ENCODE assay signal across 8 cellular contexts in the genomic region with DNA sequence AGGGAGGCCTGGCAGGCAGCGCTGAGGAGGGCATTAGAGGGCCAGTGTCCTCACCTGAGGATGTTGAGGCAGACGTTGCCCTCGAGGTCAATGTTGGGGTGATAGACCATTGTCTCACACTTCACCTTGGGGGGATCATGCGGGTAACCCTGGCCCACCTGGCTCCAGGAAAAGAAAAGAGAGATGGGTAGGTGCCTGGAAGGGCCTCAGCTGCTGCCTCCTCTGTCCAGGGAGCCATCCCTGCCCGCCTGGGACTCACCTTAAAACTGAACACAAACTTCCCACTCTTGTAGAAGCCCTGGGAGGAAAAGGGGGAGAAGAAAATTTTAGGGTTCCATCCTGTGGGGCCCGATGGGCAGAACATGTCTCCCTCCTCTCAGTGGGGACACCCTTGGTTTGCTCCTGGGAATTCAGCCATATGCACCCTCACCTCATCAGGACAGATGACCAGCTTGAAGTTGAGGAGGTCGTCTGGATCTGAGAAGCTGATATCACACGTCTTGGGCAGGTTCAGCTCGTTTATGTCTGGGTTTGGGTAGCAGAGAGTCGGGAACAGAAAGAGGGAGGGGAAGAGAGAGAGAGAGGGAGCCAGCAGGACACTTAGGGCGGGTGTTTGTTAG. TPM values are rescaled to one million over a fixed set of nuclear protein-coding genes. Genes with fewer than 3 reads are reported as not detected.
A peak's percentile ranks its signal among the peaks of the same experiment; 100 is the strongest.
DNase-seq lines count a peak whose midpoint lies in the region; ATAC-seq and TF ChIP-seq lines count a peak whose summit lies in the region.

No MANE protein-coding gene starts in this region.

- peaks cover 59% of the 10 kb centered on the region for H3K79me2 ChIP-seq in GM23248 (ENCODE audit: insufficient read depth)

- DNase-seq in GM23248 (no peak), fibroblast of mammary gland (ENCODE audit: low read depth) (no peak), skeletal muscle cell (ENCODE audit: low read depth) (no peak), HUDEP-2 (lab: John Stamatoyannopoulos, UW; ENCODE audit: unreplicated experiment in 76 of 76) (no peak)

- H3K9me3 ChIP-seq in GM23248 (ENCODE audit: low read depth) = no peaks in the 10 kb centered on the region

- no peak overlapping the region for H2AFZ ChIP-seq in GM23248

- H3K27me3 ChIP-seq in GM23248 (replicated peaks; ENCODE audit: insufficient read depth) = no peaks in the 10 kb centered on the region

- H3K4me3 ChIP-seq in GM23248 (peak overlapping the region; percentile 83), fibroblast of mammary gland (ENCODE audit: control insufficient read depth, low read depth, low read length) (peak overlapping the region; percentile 91), skeletal muscle cell (ENCODE audit: low read depth, low read length) (peak overlapping the region; percentile 58)

- H3K27ac ChIP-seq in GM23248 (peak overlapping the region; percentile 96), VCaP (peak overlapping the region; percentile 100)

- peaks cover 48% of the 10 kb centered on the region for H3F3A ChIP-seq in GM23248 (ENCODE audit: insufficient read depth)

- H4K20me1 ChIP-seq in GM23248 (ENCODE audit: insufficient read depth) = no peaks in the 10 kb centered on the region

- ATAC-seq in HG03571 (IDR thresholded peaks at IDR 0.05; ENCODE audit: unreplicated experiment) = no peak
- no peak for ATAC-seq in HG03457 (IDR thresholded peaks at IDR 0.05; ENCODE audit: unreplicated experiment)
- ATAC-seq in HG03097 (IDR thresholded peaks at IDR 0.05; ENCODE audit: low FRiP score, unreplicated experiment) = no peak

- no peaks in the 10 kb centered on the region for H3K9me2 ChIP-seq in GM23248 (ENCODE audit: insufficient read depth)

- H3K36me3 ChIP-seq in GM23248 (ENCODE audit: low read depth) = peaks cover 11% of the 10 kb centered on the region; the same call in 1 of the 2 replicates

- H3K4me1 ChIP-seq in GM23248 (ENCODE audit: insufficient read depth) = peaks cover 22% of the 10 kb centered on the region

- TF ChIP-seq CTCF in VCaP (conservative IDR thresholded peaks at IDR 0.05) = no peak
- TF ChIP-seq CTCF in fibroblast of mammary gland (conservative IDR thresholded peaks at IDR 0.05; ENCODE audit: control insufficient read depth, insufficient read depth, low read depth, low read length) = no peak

- H3K9ac ChIP-seq in GM23248 = peak overlapping the region; percentile 96

- in situ Hi-C loops in GM23248 (cut with MboI) = no loop called here

- peak overlapping the region; percentile 90 for H3K4me2 ChIP-seq in GM23248 (ENCODE audit: unreplicated experiment)

- WGBS in GM23248 (ENCODE audit: low coverage in 1 of 2, low lambda C conversion rate in 2 of 2, missing lambda C conversion rate in 2 of 2), 2 experiments = 41 to 42% methylated on average over 7 to 11 of the region's 11 CpGs

RNA-seq across cellular contexts. Expression of gene UBE2M, which starts 1.7 kb away (rescaled TPM):
- 60.3 and 60.4 TPM in 2 replicates for total RNA-seq in GM23248 (2014; rRNA removed; shearing (Covaris generic))
- polyA plus RNA-seq in GM23248 (2016; fragmentation: Nextera tagmentation; extraction: Ambion mirVana) = 8.7 and 13.9 TPM in 2 replicates

RNA-seq across cellular contexts. Expression of gene CHMP2A, which starts 1.8 kb away (rescaled TPM):
- 88.6 and 89.2 TPM in 2 replicates for total RNA-seq in GM23248 (2014; rRNA removed; shearing (Covaris generic))
- polyA plus RNA-seq in GM23248 (2016; fragmentation: Nextera tagmentation; extraction: Ambion mirVana) = 186 and 193 TPM in 2 replicates

RNA-seq across cellular contexts. Expression of gene TRIM28, which starts 12.9 kb away (rescaled TPM):
- 263 and 319 TPM in 2 replicates for total RNA-seq in GM23248 (2014; rRNA removed; shearing (Covaris generic))
- 61.5 and 62.0 TPM in 2 replicates for polyA plus RNA-seq in GM23248 (2016; fragmentation: Nextera tagmentation; extraction: Ambion mirVana)

RNA-seq across cellular contexts. Expression of gene MZF1, which starts 16.4 kb away (rescaled TPM):
- 20.8 and 32.1 TPM in 2 replicates for total RNA-seq in GM23248 (2014; rRNA removed; shearing (Covaris generic))
- 6.7 and 9.0 TPM in 2 replicates for polyA plus RNA-seq in GM23248 (2016; fragmentation: Nextera tagmentation; extraction: Ambion mirVana)

RNA-seq across cellular contexts. Expression of gene ZBTB45, which starts 37.1 kb away (rescaled TPM):
- total RNA-seq in GM23248 (2014; rRNA removed; shearing (Covaris generic)) = 5.9 and 9.0 TPM in 2 replicates
- polyA plus RNA-seq in GM23248 (2016; fragmentation: Nextera tagmentation; extraction: Ambion mirVana) = 16.0 and 17.9 TPM in 2 replicates
